Comparison of ENCODE assay signal across 13 cellular contexts in the genomic region with DNA sequence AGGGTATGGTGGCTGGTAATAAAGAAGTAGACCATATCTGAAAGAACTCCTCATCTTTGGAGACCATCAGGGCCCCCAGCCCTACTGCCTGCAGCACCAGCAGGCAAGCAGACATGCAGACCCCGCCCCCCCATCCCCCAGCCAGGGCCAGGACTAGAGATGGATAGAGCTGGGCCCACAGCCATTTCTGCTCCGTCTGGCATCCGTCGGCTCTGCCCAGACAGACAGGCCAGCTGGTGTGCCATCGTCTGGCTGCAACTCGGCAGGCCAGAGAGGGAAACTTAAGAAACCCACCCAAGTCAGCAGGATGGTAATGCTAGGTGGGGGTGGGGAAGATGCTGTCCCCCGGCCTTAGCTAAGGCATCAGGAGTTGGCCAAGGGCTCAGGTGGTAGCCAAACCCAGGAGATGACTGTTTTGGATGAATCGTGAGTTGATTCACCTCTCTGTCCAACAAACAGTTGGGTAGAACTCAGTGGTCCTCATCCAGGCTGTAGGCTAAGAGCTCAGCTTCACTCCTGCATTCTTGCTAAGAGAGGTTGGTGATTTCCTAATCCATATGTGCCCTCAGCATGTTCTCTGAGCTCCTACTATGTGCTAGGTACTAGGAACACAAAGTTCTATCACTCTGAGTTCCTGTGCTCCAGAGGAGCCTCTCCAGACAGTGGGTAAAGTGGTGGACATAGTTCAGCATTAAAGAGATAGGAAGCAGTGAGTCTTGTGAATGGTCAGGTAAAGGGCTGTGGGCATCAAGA. TPM values are rescaled to one million over a fixed set of nuclear protein-coding genes. Genes with fewer than 3 reads are reported as not detected.
DNase-seq lines count a peak whose midpoint lies in the region; ATAC-seq and TF ChIP-seq lines count a peak whose summit lies in the region.
"Had no signal": no experiment of that assay in that cellular context is flagged by ENCODE, and none has a peak within 500 bp of the region (broad histone marks: within the 10 kb centered on the region; RNA-seq: fewer than 3 reads in every experiment).

No MANE protein-coding gene starts in this region.

- no peak for DNase-seq in brain microvascular endothelial cell
- no peak for DNase-seq in lower lobe of right lung
- DNase-seq in GM03348 (ENCODE audit: low spot score), result no peak
- DNase-seq in foreskin melanocyte, result no peak
- DNase-seq in immature natural killer cell, result no peak
- DNase-seq: activated B cell treated with CpG ODN at 0.5 μM for 24 hours; stimulated activated CD4-positive, alpha-beta T cell treated with anti-CD3 and anti-CD28 coated beads, Interleukin-2, amount 100 ng/mL, for 24 hours had no signal

- H3K4me1 ChIP-seq in HUES48 (ENCODE audit: control insufficient read depth, insufficient read depth, low read length) (peaks cover 24% of the 10 kb centered on the region), lower lobe of right lung (peaks cover 26% of the 10 kb centered on the region), stomach smooth muscle (ENCODE audit: control insufficient read depth, insufficient read depth, low read length) (peaks cover 43% of the 10 kb centered on the region)

- H3K27me3 Mint-ChIP-seq in immature natural killer cell (ENCODE audit: low read depth in 3 of 3), result peaks cover 0 to 2% (median 0%) of the 10 kb centered on the region in 3 donors
- H3K27me3 Mint-ChIP-seq: activated B cell treated with CpG ODN at 0.5 μM for 24 hours; activated naive CD4-positive, alpha-beta T cell treated with anti-CD3 and anti-CD28 coated beads, Interleukin-2, amount 50 U/mL, for 24 hours; memory B cell had no signal

- H3K27me3 ChIP-seq in HUES48 (ENCODE audit: control insufficient read depth, insufficient read depth, low read length) (no peaks in the 10 kb centered on the region), brain microvascular endothelial cell (replicated peaks) (no peaks in the 10 kb centered on the region), lower lobe of right lung (ENCODE audit: low read depth) (no peaks in the 10 kb centered on the region), stomach smooth muscle (ENCODE audit: control insufficient read depth in 1 of 2, insufficient read depth in 2 of 2, low read length in 2 of 2) (no peaks in the 10 kb centered on the region)
- H3K27me3 ChIP-seq: tibial artery had no signal

- H3K27ac ChIP-seq in HUES48 (ENCODE audit: low read depth, low read length) (peak overlapping the region; percentile 83), brain microvascular endothelial cell (peak overlapping the region; percentile 87), lower lobe of right lung (peak overlapping the region; percentile 75), stomach smooth muscle (ENCODE audit: low read length) (peak overlapping the region; percentile 94)
- H3K27ac ChIP-seq: tibial artery had no signal

- no peaks in the 10 kb centered on the region for H3K9me3 Mint-ChIP-seq in immature natural killer cell
- H3K9me3 Mint-ChIP-seq: activated B cell treated with CpG ODN at 0.5 μM for 24 hours; activated naive CD4-positive, alpha-beta T cell treated with anti-CD3 and anti-CD28 coated beads, Interleukin-2, amount 50 U/mL, for 24 hours; memory B cell had no signal

- no peaks in the 10 kb centered on the region for H3K9me3 ChIP-seq in HUES48 (ENCODE audit: control insufficient read depth, insufficient read depth, low read length)
- no peaks in the 10 kb centered on the region for H3K9me3 ChIP-seq in lower lobe of right lung
- H3K9me3 ChIP-seq in stomach smooth muscle (ENCODE audit: control insufficient read depth in 2 of 2, low read length in 2 of 2), result no peaks in the 10 kb centered on the region
- H3K9me3 ChIP-seq: tibial artery had no signal

- H3K4me3 ChIP-seq in HUES48 (ENCODE audit: low read depth, low read length) (no peak overlapping the region), brain microvascular endothelial cell (ENCODE audit: low read depth, low read length) (no peak overlapping the region), lower lobe of right lung (no peak overlapping the region), stomach smooth muscle (ENCODE audit: low read length in 2 of 2) (no peak overlapping the region)
- H3K4me3 ChIP-seq: tibial artery had no signal

- TF ChIP-seq CTCF in brain microvascular endothelial cell (IDR thresholded peaks at IDR 0.05; ENCODE audit: low read depth, low read length, missing control alignments) (no peak), lower lobe of right lung (IDR thresholded peaks at IDR 0.05) (no peak)

- intact Hi-C loops in lower lobe of right lung (cut with DNase I), result no loop called here

- in situ Hi-C loops in brain microvascular endothelial cell (cut with HindIII; ENCODE audit: low pct_ligation_motif_present, low sequenced_read_pairs), result no loop called here

- H3K36me3 Mint-ChIP-seq in immature natural killer cell, result peaks cover 12 to 23% (median 14%) of the 10 kb centered on the region in 3 donors

- H3K4me3 Mint-ChIP-seq in immature natural killer cell, result no peak overlapping the region
- H3K4me3 Mint-ChIP-seq: activated B cell treated with CpG ODN at 0.5 μM for 24 hours; activated naive CD4-positive, alpha-beta T cell treated with anti-CD3 and anti-CD28 coated beads, Interleukin-2, amount 50 U/mL, for 24 hours; memory B cell had no signal

- H3K4me1 Mint-ChIP-seq in immature natural killer cell, result peaks cover 0 to 3% of the 10 kb centered on the region in 2 donors
- H3K4me1 Mint-ChIP-seq: activated naive CD4-positive, alpha-beta T cell treated with anti-CD3 and anti-CD28 coated beads, Interleukin-2, amount 50 U/mL, for 24 hours had no signal

- ATAC-seq in lower lobe of right lung (no peak), HG02884 (IDR thresholded peaks at IDR 0.05; ENCODE audit: unreplicated experiment) (no peak)

- no peak overlapping the region for H3K27ac Mint-ChIP-seq in immature natural killer cell
- H3K27ac Mint-ChIP-seq: activated B cell treated with CpG ODN at 0.5 μM for 24 hours; activated naive CD4-positive, alpha-beta T cell treated with anti-CD3 and anti-CD28 coated beads, Interleukin-2, amount 50 U/mL, for 24 hours; memory B cell had no signal

- H3K36me3 ChIP-seq in HUES48 (ENCODE audit: control insufficient read depth, insufficient read depth, low read length) (peaks cover 17% of the 10 kb centered on the region), brain microvascular endothelial cell (replicated peaks) (peaks cover 7% of the 10 kb centered on the region), lower lobe of right lung (peaks cover 82% of the 10 kb centered on the region), stomach smooth muscle (ENCODE audit: control insufficient read depth in 2 of 2, insufficient read depth in 2 of 2, low read length in 2 of 2) (peaks cover 33 to 42% of the 10 kb centered on the region in 2 donors)

- 0 out of 2 replicates have a peak overlapping the region, but pooled peaks have one; percentile 18 for H3K9ac ChIP-seq in HUES48 (ENCODE audit: low read depth, low read length)
- peak overlapping the region; percentile 2 to 69 for H3K9ac ChIP-seq in stomach smooth muscle (ENCODE audit: low read length in 2 of 2)

RNA-seq across cellular contexts. Expression of gene TMEM222, which starts 23.2 kb away (rescaled TPM):
- 30.2 TPM for total RNA-seq in lower lobe of right lung
- 10 to 100 TPM; 56.0 to 99.3 (median 69.8) TPM for polyA plus RNA-seq in immature natural killer cell

RNA-seq across cellular contexts. Expression of gene SYTL1, which starts 43.0 kb away (rescaled TPM):
- total RNA-seq in lower lobe of right lung, result 29.3 TPM
- polyA plus RNA-seq in immature natural killer cell, result 100 to 1,000 TPM; 157 to 211 (median 158) TPM
